1 cellular context compared by ENCODE assay signal in the genomic region with DNA sequence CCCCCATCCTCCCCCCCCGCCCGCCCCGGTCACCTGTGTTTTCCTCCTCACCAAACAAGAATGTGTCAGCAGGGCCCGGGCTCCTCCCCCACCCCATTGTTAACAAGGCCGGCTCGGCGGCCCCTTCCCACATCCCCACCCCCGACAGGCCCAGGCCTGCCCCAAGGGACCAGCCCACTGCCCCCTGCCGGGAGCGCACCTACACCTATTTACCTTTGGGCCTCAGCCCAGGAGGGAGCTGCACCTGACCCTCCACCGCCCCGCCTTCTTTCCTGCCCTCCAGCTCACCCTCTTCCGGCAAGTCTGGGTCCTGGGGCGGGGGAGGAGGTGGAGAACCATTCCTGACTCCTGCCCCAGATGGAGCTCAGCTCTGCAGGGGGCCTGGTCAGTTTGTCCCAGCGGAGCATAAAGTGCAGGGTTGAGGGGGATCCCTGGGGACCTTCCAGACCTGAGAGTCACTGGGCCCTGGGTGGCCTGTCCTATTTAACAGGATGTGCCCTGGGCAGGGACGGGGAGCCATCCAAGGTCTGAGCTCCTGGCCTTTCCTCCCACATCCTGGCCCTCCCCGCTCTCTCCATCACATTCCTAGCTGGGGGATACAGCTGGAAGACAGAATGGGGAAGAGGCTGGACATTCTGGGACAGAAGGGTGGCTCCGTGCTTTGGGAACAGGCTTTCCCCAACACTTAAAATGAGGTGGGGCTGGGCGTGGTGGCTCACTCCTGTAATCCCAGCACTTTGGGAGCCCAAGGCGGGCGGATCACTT.
TF ChIP-seq lines count a peak whose summit lies in the region.

No MANE protein-coding gene starts in this region.

TF ChIP-seq in HepG2, 621 proteins besides CTCF, POLR2A, EP300 and RAD21 (continued from another document and continues in another):
- TF ChIP-seq, protein P1, sequence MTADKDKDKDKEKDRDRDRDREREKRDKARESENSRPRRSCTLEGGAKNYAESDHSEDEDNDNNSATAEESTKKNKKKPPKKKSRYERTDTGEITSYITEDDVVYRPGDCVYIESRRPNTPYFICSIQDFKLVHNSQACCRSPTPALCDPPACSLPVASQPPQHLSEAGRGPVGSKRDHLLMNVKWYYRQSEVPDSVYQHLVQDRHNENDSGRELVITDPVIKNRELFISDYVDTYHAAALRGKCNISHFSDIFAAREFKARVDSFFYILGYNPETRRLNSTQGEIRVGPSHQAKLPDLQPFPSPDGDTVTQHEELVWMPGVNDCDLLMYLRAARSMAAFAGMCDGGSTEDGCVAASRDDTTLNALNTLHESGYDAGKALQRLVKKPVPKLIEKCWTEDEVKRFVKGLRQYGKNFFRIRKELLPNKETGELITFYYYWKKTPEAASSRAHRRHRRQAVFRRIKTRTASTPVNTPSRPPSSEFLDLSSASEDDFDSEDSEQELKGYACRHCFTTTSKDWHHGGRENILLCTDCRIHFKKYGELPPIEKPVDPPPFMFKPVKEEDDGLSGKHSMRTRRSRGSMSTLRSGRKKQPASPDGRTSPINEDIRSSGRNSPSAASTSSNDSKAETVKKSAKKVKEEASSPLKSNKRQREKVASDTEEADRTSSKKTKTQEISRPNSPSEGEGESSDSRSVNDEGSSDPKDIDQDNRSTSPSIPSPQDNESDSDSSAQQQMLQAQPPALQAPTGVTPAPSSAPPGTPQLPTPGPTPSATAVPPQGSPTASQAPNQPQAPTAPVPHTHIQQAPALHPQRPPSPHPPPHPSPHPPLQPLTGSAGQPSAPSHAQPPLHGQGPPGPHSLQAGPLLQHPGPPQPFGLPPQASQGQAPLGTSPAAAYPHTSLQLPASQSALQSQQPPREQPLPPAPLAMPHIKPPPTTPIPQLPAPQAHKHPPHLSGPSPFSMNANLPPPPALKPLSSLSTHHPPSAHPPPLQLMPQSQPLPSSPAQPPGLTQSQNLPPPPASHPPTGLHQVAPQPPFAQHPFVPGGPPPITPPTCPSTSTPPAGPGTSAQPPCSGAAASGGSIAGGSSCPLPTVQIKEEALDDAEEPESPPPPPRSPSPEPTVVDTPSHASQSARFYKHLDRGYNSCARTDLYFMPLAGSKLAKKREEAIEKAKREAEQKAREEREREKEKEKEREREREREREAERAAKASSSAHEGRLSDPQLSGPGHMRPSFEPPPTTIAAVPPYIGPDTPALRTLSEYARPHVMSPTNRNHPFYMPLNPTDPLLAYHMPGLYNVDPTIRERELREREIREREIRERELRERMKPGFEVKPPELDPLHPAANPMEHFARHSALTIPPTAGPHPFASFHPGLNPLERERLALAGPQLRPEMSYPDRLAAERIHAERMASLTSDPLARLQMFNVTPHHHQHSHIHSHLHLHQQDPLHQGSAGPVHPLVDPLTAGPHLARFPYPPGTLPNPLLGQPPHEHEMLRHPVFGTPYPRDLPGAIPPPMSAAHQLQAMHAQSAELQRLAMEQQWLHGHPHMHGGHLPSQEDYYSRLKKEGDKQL (CRISPR knock-in tag; IDR thresholded peaks at IDR 0.05; ENCODE audit: low read depth): peak; percentile 45; the same call in 1 of the 2 replicates
- TF ChIP-seq, protein P2, sequence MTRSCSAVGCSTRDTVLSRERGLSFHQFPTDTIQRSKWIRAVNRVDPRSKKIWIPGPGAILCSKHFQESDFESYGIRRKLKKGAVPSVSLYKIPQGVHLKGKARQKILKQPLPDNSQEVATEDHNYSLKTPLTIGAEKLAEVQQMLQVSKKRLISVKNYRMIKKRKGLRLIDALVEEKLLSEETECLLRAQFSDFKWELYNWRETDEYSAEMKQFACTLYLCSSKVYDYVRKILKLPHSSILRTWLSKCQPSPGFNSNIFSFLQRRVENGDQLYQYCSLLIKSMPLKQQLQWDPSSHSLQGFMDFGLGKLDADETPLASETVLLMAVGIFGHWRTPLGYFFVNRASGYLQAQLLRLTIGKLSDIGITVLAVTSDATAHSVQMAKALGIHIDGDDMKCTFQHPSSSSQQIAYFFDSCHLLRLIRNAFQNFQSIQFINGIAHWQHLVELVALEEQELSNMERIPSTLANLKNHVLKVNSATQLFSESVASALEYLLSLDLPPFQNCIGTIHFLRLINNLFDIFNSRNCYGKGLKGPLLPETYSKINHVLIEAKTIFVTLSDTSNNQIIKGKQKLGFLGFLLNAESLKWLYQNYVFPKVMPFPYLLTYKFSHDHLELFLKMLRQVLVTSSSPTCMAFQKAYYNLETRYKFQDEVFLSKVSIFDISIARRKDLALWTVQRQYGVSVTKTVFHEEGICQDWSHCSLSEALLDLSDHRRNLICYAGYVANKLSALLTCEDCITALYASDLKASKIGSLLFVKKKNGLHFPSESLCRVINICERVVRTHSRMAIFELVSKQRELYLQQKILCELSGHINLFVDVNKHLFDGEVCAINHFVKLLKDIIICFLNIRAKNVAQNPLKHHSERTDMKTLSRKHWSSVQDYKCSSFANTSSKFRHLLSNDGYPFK (CRISPR knock-in tag; IDR thresholded peaks at IDR 0.05; ENCODE audit: borderline replicate concordance): peak; percentile 67; the same call in 1 of the 2 replicates
- TF ChIP-seq, protein P3, sequence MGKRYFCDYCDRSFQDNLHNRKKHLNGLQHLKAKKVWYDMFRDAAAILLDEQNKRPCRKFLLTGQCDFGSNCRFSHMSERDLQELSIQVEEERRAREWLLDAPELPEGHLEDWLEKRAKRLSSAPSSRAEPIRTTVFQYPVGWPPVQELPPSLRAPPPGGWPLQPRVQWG (CRISPR knock-in tag; IDR thresholded peaks at IDR 0.05; ENCODE audit: borderline replicate concordance, low read depth): no peak
- TF ChIP-seq ZNF367 (CRISPR knock-in tag; IDR thresholded peaks at IDR 0.05; ENCODE audit: borderline replicate concordance) (no peak), ZNF224 (CRISPR knock-in tag; IDR thresholded peaks at IDR 0.05) (peak; percentile 69; the same call in 1 of the 2 replicates), DMAP1 (CRISPR knock-in tag; IDR thresholded peaks at IDR 0.05) (0 out of 2 replicates have a peak, but pooled peaks have one; percentile 27), ZNF350 (CRISPR knock-in tag; IDR thresholded peaks at IDR 0.05; ENCODE audit: borderline replicate concordance, low read depth) (peak; percentile 66; the same call in 1 of the 2 replicates), ZNF3 (CRISPR knock-in tag; IDR thresholded peaks at IDR 0.05) (no peak), BCL6 (CRISPR knock-in tag; IDR thresholded peaks at IDR 0.05) (peak; percentile 62; the same call in 1 of the 2 replicates), ZSCAN21 (CRISPR knock-in tag; IDR thresholded peaks at IDR 0.05; ENCODE audit: borderline replicate concordance) (peak; percentile 69; the same call in 1 of the 2 replicates), TEAD3 (CRISPR knock-in tag; optimal IDR thresholded peaks at IDR 0.05; ENCODE audit: borderline replicate concordance) (peak; percentile 48), ZSCAN25 (CRISPR knock-in tag; IDR thresholded peaks at IDR 0.05) (peak; percentile 92), HOXA5 (CRISPR knock-in tag; IDR thresholded peaks at IDR 0.05) (no peak), ZKSCAN8 (CRISPR knock-in tag; IDR thresholded peaks at IDR 0.05; ENCODE audit: borderline replicate concordance) (peak; percentile 51; the same call in 1 of the 2 replicates), NCOA2 (CRISPR knock-in tag; IDR thresholded peaks at IDR 0.05) (peak; percentile 64), ZNF382 (CRISPR knock-in tag; IDR thresholded peaks at IDR 0.05; ENCODE audit: borderline replicate concordance) (no peak), PPARG (CRISPR knock-in tag; conservative IDR thresholded peaks at IDR 0.05) (peak; percentile 84), ZNF891 (CRISPR knock-in tag; IDR thresholded peaks at IDR 0.05) (0 out of 2 replicates have a peak, but pooled peaks have one; percentile 74), NR2C2 (CRISPR knock-in tag; IDR thresholded peaks at IDR 0.05; ENCODE audit: borderline replicate concordance) (no peak), LCORL (IDR thresholded peaks at IDR 0.05) (no peak), LCORL (CRISPR knock-in tag; IDR thresholded peaks at IDR 0.05) (peak; percentile 89), FOXO1 (CRISPR knock-in tag; IDR thresholded peaks at IDR 0.05) (peak; percentile 56; the same call in 1 of the 2 replicates), RFX3 (CRISPR knock-in tag; IDR thresholded peaks at IDR 0.05) (no peak), HIVEP1 (CRISPR knock-in tag; IDR thresholded peaks at IDR 0.05) (peak; percentile 2; the same call in 1 of the 2 replicates), ATF1 (CRISPR knock-in tag; IDR thresholded peaks at IDR 0.05) (no peak), GATAD2A (CRISPR knock-in tag; IDR thresholded peaks at IDR 0.05) (peak; percentile 58), ZEB1 (IDR thresholded peaks at IDR 0.05; ENCODE audit: insufficient replicate concordance, low read depth) (peak; percentile 100), SIX4 (CRISPR knock-in tag; IDR thresholded peaks at IDR 0.05) (0 out of 2 replicates have a peak, but pooled peaks have one; percentile 8)
- TF ChIP-seq, protein P4, sequence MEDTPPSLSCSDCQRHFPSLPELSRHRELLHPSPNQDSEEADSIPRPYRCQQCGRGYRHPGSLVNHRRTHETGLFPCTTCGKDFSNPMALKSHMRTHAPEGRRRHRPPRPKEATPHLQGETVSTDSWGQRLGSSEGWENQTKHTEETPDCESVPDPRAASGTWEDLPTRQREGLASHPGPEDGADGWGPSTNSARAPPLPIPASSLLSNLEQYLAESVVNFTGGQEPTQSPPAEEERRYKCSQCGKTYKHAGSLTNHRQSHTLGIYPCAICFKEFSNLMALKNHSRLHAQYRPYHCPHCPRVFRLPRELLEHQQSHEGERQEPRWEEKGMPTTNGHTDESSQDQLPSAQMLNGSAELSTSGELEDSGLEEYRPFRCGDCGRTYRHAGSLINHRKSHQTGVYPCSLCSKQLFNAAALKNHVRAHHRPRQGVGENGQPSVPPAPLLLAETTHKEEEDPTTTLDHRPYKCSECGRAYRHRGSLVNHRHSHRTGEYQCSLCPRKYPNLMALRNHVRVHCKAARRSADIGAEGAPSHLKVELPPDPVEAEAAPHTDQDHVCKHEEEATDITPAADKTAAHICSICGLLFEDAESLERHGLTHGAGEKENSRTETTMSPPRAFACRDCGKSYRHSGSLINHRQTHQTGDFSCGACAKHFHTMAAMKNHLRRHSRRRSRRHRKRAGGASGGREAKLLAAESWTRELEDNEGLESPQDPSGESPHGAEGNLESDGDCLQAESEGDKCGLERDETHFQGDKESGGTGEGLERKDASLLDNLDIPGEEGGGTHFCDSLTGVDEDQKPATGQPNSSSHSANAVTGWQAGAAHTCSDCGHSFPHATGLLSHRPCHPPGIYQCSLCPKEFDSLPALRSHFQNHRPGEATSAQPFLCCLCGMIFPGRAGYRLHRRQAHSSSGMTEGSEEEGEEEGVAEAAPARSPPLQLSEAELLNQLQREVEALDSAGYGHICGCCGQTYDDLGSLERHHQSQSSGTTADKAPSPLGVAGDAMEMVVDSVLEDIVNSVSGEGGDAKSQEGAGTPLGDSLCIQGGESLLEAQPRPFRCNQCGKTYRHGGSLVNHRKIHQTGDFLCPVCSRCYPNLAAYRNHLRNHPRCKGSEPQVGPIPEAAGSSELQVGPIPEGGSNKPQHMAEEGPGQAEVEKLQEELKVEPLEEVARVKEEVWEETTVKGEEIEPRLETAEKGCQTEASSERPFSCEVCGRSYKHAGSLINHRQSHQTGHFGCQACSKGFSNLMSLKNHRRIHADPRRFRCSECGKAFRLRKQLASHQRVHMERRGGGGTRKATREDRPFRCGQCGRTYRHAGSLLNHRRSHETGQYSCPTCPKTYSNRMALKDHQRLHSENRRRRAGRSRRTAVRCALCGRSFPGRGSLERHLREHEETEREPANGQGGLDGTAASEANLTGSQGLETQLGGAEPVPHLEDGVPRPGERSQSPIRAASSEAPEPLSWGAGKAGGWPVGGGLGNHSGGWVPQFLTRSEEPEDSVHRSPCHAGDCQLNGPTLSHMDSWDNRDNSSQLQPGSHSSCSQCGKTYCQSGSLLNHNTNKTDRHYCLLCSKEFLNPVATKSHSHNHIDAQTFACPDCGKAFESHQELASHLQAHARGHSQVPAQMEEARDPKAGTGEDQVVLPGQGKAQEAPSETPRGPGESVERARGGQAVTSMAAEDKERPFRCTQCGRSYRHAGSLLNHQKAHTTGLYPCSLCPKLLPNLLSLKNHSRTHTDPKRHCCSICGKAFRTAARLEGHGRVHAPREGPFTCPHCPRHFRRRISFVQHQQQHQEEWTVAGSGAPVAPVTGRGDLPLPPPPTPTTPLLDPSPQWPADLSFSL (CRISPR knock-in tag; IDR thresholded peaks at IDR 0.05): no peak
- TF ChIP-seq, protein P5, sequence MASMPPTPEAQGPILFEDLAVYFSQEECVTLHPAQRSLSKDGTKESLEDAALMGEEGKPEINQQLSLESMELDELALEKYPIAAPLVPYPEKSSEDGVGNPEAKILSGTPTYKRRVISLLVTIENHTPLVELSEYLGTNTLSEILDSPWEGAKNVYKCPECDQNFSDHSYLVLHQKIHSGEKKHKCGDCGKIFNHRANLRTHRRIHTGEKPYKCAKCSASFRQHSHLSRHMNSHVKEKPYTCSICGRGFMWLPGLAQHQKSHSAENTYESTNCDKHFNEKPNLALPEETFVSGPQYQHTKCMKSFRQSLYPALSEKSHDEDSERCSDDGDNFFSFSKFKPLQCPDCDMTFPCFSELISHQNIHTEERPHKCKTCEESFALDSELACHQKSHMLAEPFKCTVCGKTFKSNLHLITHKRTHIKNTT (CRISPR knock-in tag; IDR thresholded peaks at IDR 0.05): no peak
- TF ChIP-seq, protein P6, sequence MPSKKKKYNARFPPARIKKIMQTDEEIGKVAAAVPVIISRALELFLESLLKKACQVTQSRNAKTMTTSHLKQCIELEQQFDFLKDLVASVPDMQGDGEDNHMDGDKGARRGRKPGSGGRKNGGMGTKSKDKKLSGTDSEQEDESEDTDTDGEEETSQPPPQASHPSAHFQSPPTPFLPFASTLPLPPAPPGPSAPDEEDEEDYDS (CRISPR knock-in tag; IDR thresholded peaks at IDR 0.05): peak; percentile 42; the same call in 1 of the 2 replicates
- TF ChIP-seq, protein P7, sequence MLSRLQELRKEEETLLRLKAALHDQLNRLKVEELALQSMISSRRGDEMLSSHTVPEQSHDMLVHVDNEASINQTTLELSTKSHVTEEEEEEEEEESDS (CRISPR knock-in tag; IDR thresholded peaks at IDR 0.05; ENCODE audit: borderline replicate concordance): no peak
- TF ChIP-seq, protein P8, sequence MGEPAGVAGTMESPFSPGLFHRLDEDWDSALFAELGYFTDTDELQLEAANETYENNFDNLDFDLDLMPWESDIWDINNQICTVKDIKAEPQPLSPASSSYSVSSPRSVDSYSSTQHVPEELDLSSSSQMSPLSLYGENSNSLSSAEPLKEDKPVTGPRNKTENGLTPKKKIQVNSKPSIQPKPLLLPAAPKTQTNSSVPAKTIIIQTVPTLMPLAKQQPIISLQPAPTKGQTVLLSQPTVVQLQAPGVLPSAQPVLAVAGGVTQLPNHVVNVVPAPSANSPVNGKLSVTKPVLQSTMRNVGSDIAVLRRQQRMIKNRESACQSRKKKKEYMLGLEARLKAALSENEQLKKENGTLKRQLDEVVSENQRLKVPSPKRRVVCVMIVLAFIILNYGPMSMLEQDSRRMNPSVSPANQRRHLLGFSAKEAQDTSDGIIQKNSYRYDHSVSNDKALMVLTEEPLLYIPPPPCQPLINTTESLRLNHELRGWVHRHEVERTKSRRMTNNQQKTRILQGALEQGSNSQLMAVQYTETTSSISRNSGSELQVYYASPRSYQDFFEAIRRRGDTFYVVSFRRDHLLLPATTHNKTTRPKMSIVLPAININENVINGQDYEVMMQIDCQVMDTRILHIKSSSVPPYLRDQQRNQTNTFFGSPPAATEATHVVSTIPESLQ (CRISPR knock-in tag; conservative IDR thresholded peaks at IDR 0.05): no peak
